ENCODE assay signal across 36 cellular contexts in genomic region chr12:69589082-69589481, GRCh38. TPM values are rescaled to one million over a fixed set of nuclear protein-coding genes. Genes with fewer than 3 reads are reported as not detected.
"Had no signal": no experiment of that assay in that cellular context is flagged by ENCODE, and none has a peak within 500 bp of the region (broad histone marks: within the 10 kb centered on the region; RNA-seq: fewer than 3 reads in every experiment).

No MANE protein-coding gene starts in this region.

- H3K9me3 ChIP-seq: colonic mucosa, gastrocnemius medialis, mucosa of descending colon, stomach, thyroid gland had no signal

- H3K4me1 ChIP-seq: parathyroid adenoma had no signal

- DNase-seq: colonic mucosa; effector CD8-positive, alpha-beta T cell; endodermal cell; foreskin fibroblast; gastrocnemius medialis; head of caudate nucleus; kidney; mesenchymal stem cell; mucosa of descending colon; naive B cell; stimulated activated CD4-positive, alpha-beta T cell treated with anti-CD3 and anti-CD28 coated beads, Interleukin-12 subunit alpha, Interleukin-12 subunit beta, amount 100 ng/mL, for 4 hours; stimulated activated CD4-positive, alpha-beta T cell treated with anti-CD3 and anti-CD28 coated beads, Interleukin-1b, Interleukin-23, amount 100 ng/mL, for 48 hours; stimulated activated CD4-positive, alpha-beta T cell treated with anti-CD3 and anti-CD28 coated beads, Interleukin-4, amount 100 ng/mL, for 1 hour; stomach; thyroid gland; trophoblast cell had no signal

- H3K27ac Mint-ChIP-seq: dendritic cell treated with granulocyte-macrophage colony-stimulating factor and Interleukin-4, amounts not matched to agents 40 ng/mL and 50 ng/mL, for 4 days; endodermal cell; mesothelial cell of epicardium; natural killer cell treated with Interleukin-12 subunit alpha and Interleukin-12 subunit beta and Interleukin-15 and Interleukin-18, amount 100 ng/mL, for 72 hours; neural progenitor cell; progenitor cell of endocrine pancreas; stimulated activated memory B cell treated with anti-CD40 and anti-IgM and Interleukin-4, amounts not matched to agents 10 μg/mL and 1 μg/mL and 100 μg/mL, for 72 hours had no signal

- H3K9me3 Mint-ChIP-seq: dendritic cell treated with granulocyte-macrophage colony-stimulating factor and Interleukin-4, amounts not matched to agents 40 ng/mL and 50 ng/mL, for 4 days; endodermal cell; mesothelial cell of epicardium; naive B cell; natural killer cell treated with Interleukin-12 subunit alpha and Interleukin-12 subunit beta and Interleukin-15 and Interleukin-18, amount 100 ng/mL, for 72 hours; neural progenitor cell; stimulated activated memory B cell treated with anti-CD40 and anti-IgM and Interleukin-4, amounts not matched to agents 10 μg/mL and 1 μg/mL and 100 μg/mL, for 72 hours had no signal

- H3K4me1 Mint-ChIP-seq: endodermal cell had no signal

- H3K4me2 ChIP-seq: neural progenitor cell, smooth muscle cell had no signal

- H3K9ac ChIP-seq: neural progenitor cell, parathyroid adenoma had no signal

- H3K4me3 Mint-ChIP-seq: dendritic cell treated with granulocyte-macrophage colony-stimulating factor and Interleukin-4, amounts not matched to agents 40 ng/mL and 50 ng/mL, for 4 days; endodermal cell; mesothelial cell of epicardium; natural killer cell treated with Interleukin-12 subunit alpha and Interleukin-12 subunit beta and Interleukin-15 and Interleukin-18, amount 100 ng/mL, for 72 hours; neural progenitor cell; stimulated activated memory B cell treated with anti-CD40 and anti-IgM and Interleukin-4, amounts not matched to agents 10 μg/mL and 1 μg/mL and 100 μg/mL, for 72 hours had no signal

- H3K27me3 Mint-ChIP-seq: dendritic cell treated with granulocyte-macrophage colony-stimulating factor and Interleukin-4, amounts not matched to agents 40 ng/mL and 50 ng/mL, for 4 days; naive B cell; natural killer cell treated with Interleukin-12 subunit alpha and Interleukin-12 subunit beta and Interleukin-15 and Interleukin-18, amount 100 ng/mL, for 72 hours; progenitor cell of endocrine pancreas; stimulated activated memory B cell treated with anti-CD40 and anti-IgM and Interleukin-4, amounts not matched to agents 10 μg/mL and 1 μg/mL and 100 μg/mL, for 72 hours had no signal

- H3K27ac ChIP-seq: colonic mucosa, epithelial cell of prostate, gastrocnemius medialis, neural progenitor cell, parathyroid adenoma, stomach, thyroid gland had no signal

- H3K27me3 ChIP-seq: colonic mucosa, gastrocnemius medialis, neural progenitor cell, stomach, thyroid gland had no signal

- H2AFZ ChIP-seq: neural progenitor cell, parathyroid adenoma had no signal

- FAIRE-seq: kidney had no signal

- ATAC-seq: esophagus mucosa; gastrocnemius medialis; left lobe of liver; mucosa of descending colon; natural killer cell treated with Interleukin-12 subunit alpha and Interleukin-12 subunit beta and Interleukin-15 and Interleukin-18, amount 100 ng/mL, for 72 hours; sciatic nerve; stimulated activated memory B cell treated with anti-CD40 and anti-IgM and Interleukin-4, amounts not matched to agents 10 μg/mL and 1 μg/mL and 100 μg/mL, for 72 hours had no signal

- H3K4me3 ChIP-seq: colonic mucosa, gastrocnemius medialis, mucosa of descending colon, neural progenitor cell, smooth muscle cell, stomach, thyroid gland had no signal

RNA-seq across cellular contexts. Expression of gene LRRC10, which starts 21.6 kb away (rescaled TPM):
- total RNA-seq: chondrocyte; colonic mucosa; endodermal cell; esophagus mucosa; gastrocnemius medialis; glomerular endothelial cell; kidney; left lobe of liver; liver; lung microvascular endothelial cell; mesothelial cell of epicardium; mucosa of descending colon; natural killer cell treated with Interleukin-12 subunit alpha and Interleukin-12 subunit beta and Interleukin-15 and Interleukin-18, amount 100 ng/mL, for 72 hours; osteoblast; progenitor cell of endocrine pancreas; sciatic nerve; smooth muscle cell; stomach; subcutaneous adipose tissue; temporal lobe; thyroid gland; urinary bladder had no signal
- polyA plus RNA-seq: liver, smooth muscle cell, stomach, urinary bladder had no signal
